1 cellular context compared by ENCODE assay signal in the genomic region with DNA sequence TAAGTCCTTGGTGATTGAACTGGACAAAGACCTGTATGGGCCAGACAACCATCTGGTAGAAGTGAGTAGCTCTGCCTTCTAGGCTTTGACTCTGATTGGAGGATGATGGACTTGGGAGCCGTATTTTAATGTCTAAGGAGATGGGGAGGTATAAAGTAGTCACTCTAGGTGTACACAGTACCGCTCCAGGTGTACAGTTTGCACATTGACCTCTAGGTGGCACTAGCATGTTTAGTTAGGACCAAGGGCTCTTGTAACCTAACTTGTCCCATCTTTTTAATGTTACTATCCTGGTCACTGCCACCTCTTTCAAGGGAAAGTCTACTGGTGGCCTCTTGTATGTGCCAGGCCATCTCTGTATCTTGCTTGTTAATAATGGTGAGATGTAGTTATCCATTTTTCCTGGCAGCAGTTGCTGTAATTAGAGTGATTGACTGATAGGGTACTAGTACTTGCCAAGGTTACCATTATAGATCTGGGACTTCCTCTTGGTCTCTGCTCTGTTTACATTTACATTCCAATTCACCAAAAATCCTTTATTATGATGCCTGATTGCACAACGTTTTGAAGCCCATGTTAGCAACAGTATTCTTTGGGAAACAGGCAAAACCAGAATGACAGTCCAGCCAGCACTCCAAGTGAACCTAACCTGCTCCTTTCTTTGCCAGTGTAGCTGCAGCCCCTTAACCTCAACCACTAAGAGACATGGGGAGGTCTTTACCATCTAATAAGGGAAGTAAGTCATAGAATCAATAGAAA.
TF ChIP-seq lines count a peak whose summit lies in the region.

No MANE protein-coding gene starts in this region.

TF ChIP-seq in SK-N-SH, 30 proteins besides CTCF, POLR2A, EP300 and RAD21:
- TF ChIP-seq MEF2A (IDR thresholded peaks at IDR 0.05; ENCODE audit: borderline replicate concordance, low read depth) (no peak), SMC3 (IDR thresholded peaks at IDR 0.05; ENCODE audit: low read depth, low read length) (peak; percentile 27)
